ENCODE assay signal across 8 cellular contexts in the genomic region with DNA sequence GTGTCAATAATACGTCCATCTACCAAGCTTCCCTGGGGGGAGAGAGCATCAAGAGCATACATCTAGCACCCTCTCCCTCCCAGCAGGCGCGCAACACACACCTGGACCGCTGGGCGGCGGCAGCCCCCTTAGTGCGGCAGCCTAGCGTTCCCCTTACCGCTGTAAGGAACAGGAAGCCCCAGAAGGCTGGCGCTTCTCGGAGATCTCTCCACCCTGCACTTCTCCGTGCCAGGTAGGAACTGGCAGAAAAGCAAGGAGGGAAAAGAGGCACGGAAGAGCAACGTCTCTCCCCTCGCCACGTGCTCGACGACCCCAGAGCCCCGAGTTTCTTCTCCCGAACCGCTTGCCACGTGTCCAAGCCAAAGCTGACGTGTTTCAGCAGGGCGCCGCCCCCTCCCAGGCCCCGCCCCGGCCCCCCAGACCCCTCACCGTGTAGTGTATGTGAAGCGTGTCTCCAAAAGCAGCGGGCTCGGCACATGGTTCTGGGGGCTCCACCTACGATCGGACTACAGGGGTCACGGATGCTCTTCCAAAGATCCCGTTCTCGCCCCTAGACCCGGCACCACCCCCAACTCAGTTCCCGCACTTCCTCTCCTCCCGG. TPM values are rescaled to one million over a fixed set of nuclear protein-coding genes. Genes with fewer than 3 reads are reported as not detected.
DNase-seq lines count a peak whose midpoint lies in the region; ATAC-seq and TF ChIP-seq lines count a peak whose summit lies in the region.

No MANE protein-coding gene starts in this region.

- H3K14ac ChIP-seq in neuronal stem cell (ENCODE audit: low read length), result no peak overlapping the region

- H2BK15ac ChIP-seq in neuronal stem cell (ENCODE audit: low read length), result peak overlapping the region; percentile 33

- peak overlapping the region; percentile 71 for H2AK5ac ChIP-seq in neuronal stem cell (ENCODE audit: low read depth, low read length)

- H3K9ac ChIP-seq in neuronal stem cell (ENCODE audit: low read depth, low read length, poor library complexity), result peak overlapping the region; percentile 85

- intact Hi-C loops in posterior vena cava (cut with DNase I), result no loop called here

- H3K4me3 ChIP-seq in H7 (ENCODE audit: insufficient read depth, low read depth, low read length) (peak overlapping the region; percentile 71), neuronal stem cell (ENCODE audit: low read length in 2 of 2) (peak overlapping the region in 1 of 2 donors; percentile 79), thoracic aorta (peak overlapping the region; percentile 100)

- H3K9me3 ChIP-seq in neuronal stem cell (replicated peaks in 1 of 2; ENCODE audit: control insufficient read depth in 2 of 2, insufficient read depth in 1 of 2, low read depth in 1 of 2, low read length in 2 of 2) (no peaks in the 10 kb centered on the region), thoracic aorta (no peaks in the 10 kb centered on the region)

- H3K4me2 ChIP-seq in neuronal stem cell (ENCODE audit: insufficient read depth, low read length, poor library complexity, severe bottlenecking), result peak overlapping the region; percentile 89

- H3K27me3 ChIP-seq in H7 (ENCODE audit: control insufficient read depth, insufficient read depth, low read length) (no peaks in the 10 kb centered on the region), neuronal stem cell (ENCODE audit: control insufficient read depth in 3 of 3, insufficient read depth in 3 of 3, low read depth in 1 of 3, low read length in 3 of 3) (no peaks in the 10 kb centered on the region), thoracic aorta (replicated peaks; ENCODE audit: insufficient read depth) (no peaks in the 10 kb centered on the region)

- H4K91ac ChIP-seq in neuronal stem cell (ENCODE audit: low read depth, low read length, poor library complexity), result no peak overlapping the region

- H3K27ac ChIP-seq in neuronal stem cell (replicated peaks; ENCODE audit: low read length) (no peak overlapping the region), thoracic aorta (peak overlapping the region in 1 of 2 donors; percentile 44)

- peak; percentile 74 for ATAC-seq in esophagus mucosa
- peak; percentile 16 for ATAC-seq in thoracic aorta (ENCODE audit: insufficient number of reproducible peaks, low FRiP score, low read depth)

- H3K4ac ChIP-seq in neuronal stem cell (ENCODE audit: low read length), result no peak overlapping the region

- H3K18ac ChIP-seq in neuronal stem cell (ENCODE audit: low read length), result peak overlapping the region; percentile 69

- DNase-seq in GM10266 (ENCODE audit: extremely low spot score) (peak; percentile 82), H7 (peak; percentile 88), NCI-H1092 (lab: John Stamatoyannopoulos, UW) (peak; percentile 7), neuronal stem cell (ENCODE audit: low spot score) (no peak), thoracic aorta (ENCODE audit: low spot score) (no peak), posterior vena cava (ENCODE audit: low spot score) (no peak)
- DNase-seq in activated CD8-positive, alpha-beta memory T cell treated with anti-CD3 and anti-CD28 coated beads for 4 hours (ENCODE audit: low read depth in 2 of 2), result peak; percentile 58 to 61

- peaks cover 7% of the 10 kb centered on the region for H3K36me3 ChIP-seq in H7 (replicated peaks; ENCODE audit: control insufficient read depth, insufficient read depth, low read length)
- H3K36me3 ChIP-seq in neuronal stem cell (replicated peaks in 1 of 2; ENCODE audit: control insufficient read depth in 2 of 2, insufficient read depth in 2 of 2, low read length in 2 of 2), result peaks cover 17 to 80% of the 10 kb centered on the region in 2 donors
- peaks cover 6% of the 10 kb centered on the region for H3K36me3 ChIP-seq in thoracic aorta

- WGBS in neuronal stem cell (ENCODE audit: extremely low coverage in 2 of 2, insufficient read length in 2 of 2, insufficient replicate concordance in 1 of 2), 2 donors, result no CpG with 5 or more reads among the region's 39 CpGs

- no peak overlapping the region for H3K23ac ChIP-seq in neuronal stem cell (ENCODE audit: low read depth, low read length, poor library complexity)

- H2AFZ ChIP-seq in neuronal stem cell (ENCODE audit: low read length), result no peak overlapping the region

- H2BK12ac ChIP-seq in neuronal stem cell (ENCODE audit: low read length), result no peak overlapping the region

- H3K4me1 ChIP-seq in neuronal stem cell (ENCODE audit: control insufficient read depth in 2 of 2, insufficient read depth in 1 of 2, low read depth in 1 of 2, low read length in 2 of 2), result peaks cover 0 to 6% of the 10 kb centered on the region in 2 donors
- peaks cover 0 to 5% of the 10 kb centered on the region in 2 donors for H3K4me1 ChIP-seq in thoracic aorta (ENCODE audit: control insufficient read depth in 1 of 2, low read depth in 2 of 2)

- no peak overlapping the region for H2BK120ac ChIP-seq in neuronal stem cell (ENCODE audit: low read depth, low read length)

- TF ChIP-seq CTCF in GM10266 (IDR thresholded peaks at IDR 0.05; ENCODE audit: control insufficient read depth, insufficient read depth, low read depth, missing control alignments) (peak; percentile 85), thoracic aorta (IDR thresholded peaks at IDR 0.05) (peak; percentile 44)

- H2BK5ac ChIP-seq in neuronal stem cell (ENCODE audit: low read length), result no peak overlapping the region

- H3K79me1 ChIP-seq in neuronal stem cell (ENCODE audit: low read depth, low read length), result no peaks in the 10 kb centered on the region

- H4K8ac ChIP-seq in neuronal stem cell (ENCODE audit: low read depth, low read length), result no peak overlapping the region

RNA-seq across cellular contexts. Expression of a gene that starts 0.6 kb away (rescaled TPM):
- total RNA-seq in H7 (2014; rRNA removed; shearing (Covaris generic)), result 10.8 and 16.5 TPM in 2 replicates
- total RNA-seq in esophagus mucosa (13.1 TPM), thoracic aorta (10 to 100 TPM; 19.0 to 22.2 TPM), posterior vena cava (10 to 100 TPM; 26.9 to 34.2 TPM)
- polyA plus RNA-seq in neuronal stem cell (2013, experiment 1 of 2), result 12.1 TPM
- 11.6 TPM for polyA plus RNA-seq in neuronal stem cell (2013, experiment 2 of 2)

RNA-seq across cellular contexts. Expression of a gene that starts 32.6 kb away (rescaled TPM):
- total RNA-seq in H7 (2014; rRNA removed; shearing (Covaris generic)), result 68.9 and 95.1 TPM in 2 replicates
- total RNA-seq in esophagus mucosa, result 144 TPM
- polyA plus RNA-seq in neuronal stem cell (2013, experiment 1 of 2), result 72.0 TPM
- polyA plus RNA-seq in neuronal stem cell (2013, experiment 2 of 2), result 77.4 TPM
- 10 to 100 TPM; 63.4 to 65.8 TPM for total RNA-seq in thoracic aorta
- total RNA-seq in posterior vena cava, result 100 to 1,000 TPM; 127 to 130 TPM

RNA-seq across cellular contexts. Expression of a gene that starts 46.8 kb away (rescaled TPM):
- 0.83 and 0.92 TPM in 2 replicates for total RNA-seq in H7 (2014; rRNA removed; shearing (Covaris generic))
- total RNA-seq in esophagus mucosa, result 0.48 TPM
- polyA plus RNA-seq in neuronal stem cell (2013, experiment 1 of 2), result 0.04 TPM
- not detected for polyA plus RNA-seq in neuronal stem cell (2013, experiment 2 of 2)
- total RNA-seq in thoracic aorta, result 1 to 10 TPM in 1 of 2 donors, under 1 TPM in 1; 0.54 to 2.3 TPM
- 1 to 10 TPM in 1 of 2 donors, under 1 TPM in 1; 0.33 to 4.0 TPM for total RNA-seq in posterior vena cava

RNA-seq across cellular contexts. Expression of a gene that starts 53.4 kb away (rescaled TPM):
- not detected in 2 replicates for total RNA-seq in H7 (2014; rRNA removed; shearing (Covaris generic))
- total RNA-seq in esophagus mucosa (not detected), thoracic aorta (1 to 10 TPM in 1 of 2 donors, not detected in 1; 1.2 TPM), posterior vena cava (not detected)
- polyA plus RNA-seq in neuronal stem cell (2013, experiment 1 of 2), result 0.11 TPM
- polyA plus RNA-seq in neuronal stem cell (2013, experiment 2 of 2), result 0.03 TPM

RNA-seq across cellular contexts. Expression of a gene that starts 59.0 kb away (rescaled TPM):
- 0.94 and 3.0 TPM in 2 replicates for total RNA-seq in H7 (2014; rRNA removed; shearing (Covaris generic))
- total RNA-seq in esophagus mucosa (2.6 TPM), thoracic aorta (1 to 10 TPM; 1.8 to 2.6 TPM), posterior vena cava (under 1 TPM; 0.29 to 0.32 TPM)
- polyA plus RNA-seq in neuronal stem cell (2013, experiment 1 of 2), result 7.0 TPM
- 7.1 TPM for polyA plus RNA-seq in neuronal stem cell (2013, experiment 2 of 2)

Comparison
In these comparisons a context has a peak if more than half of its experiments do, and no peak if none do; other contexts are left out.
1. DNase-seq: peak in GM10266 (single experiment), H7 (single experiment), NCI-H1092 (single experiment) and activated CD8-positive, alpha-beta memory T cell treated with anti-CD3 and anti-CD28 coated beads for 4 hours (2 of 2); none in neuronal stem cell (single experiment), thoracic aorta (single experiment) and posterior vena cava (single experiment).